18 cellular contexts compared by ENCODE assay signal in genomic region chrX:7889680-7890079, GRCh38. TPM values are rescaled to one million over a fixed set of nuclear protein-coding genes. Genes with fewer than 3 reads are reported as not detected.
A peak's percentile ranks its signal among the peaks of the same experiment; 100 is the strongest.
DNase-seq lines count a peak whose midpoint lies in the region; ATAC-seq and TF ChIP-seq lines count a peak whose summit lies in the region.
"Had no signal": no experiment of that assay in that cellular context is flagged by ENCODE, and none has a peak within 500 bp of the region (broad histone marks: within the 10 kb centered on the region; RNA-seq: fewer than 3 reads in every experiment).

No MANE protein-coding gene starts in this region.

- in situ Hi-C loops in astrocyte of the spinal cord (cut with HindIII; ENCODE audit: low sequenced_read_pairs) = no loop called here

- ATAC-seq in GM21576 (IDR thresholded peaks at IDR 0.05; ENCODE audit: unreplicated experiment) = no peak
- ATAC-seq: HCT116; natural killer cell treated with Interleukin-12 subunit alpha and Interleukin-12 subunit beta and Interleukin-15 and Interleukin-18, amount 100 ng/mL, for 72 hours had no signal

- no peak overlapping the region for H3K4me3 ChIP-seq in astrocyte of the spinal cord (ENCODE audit: low read depth, low read length)
- H3K4me3 ChIP-seq: uterus had no signal

- DNase-seq in AG20443 (ENCODE audit: low spot score) = peak; percentile 6
- DNase-seq in M059J (ENCODE audit: low read depth) = peak; percentile 63
- DNase-seq in astrocyte of the spinal cord (ENCODE audit: low read depth, low spot score) = peak; percentile 22
- peak; percentile 46 for DNase-seq in iris pigment epithelial cell (ENCODE audit: low read depth)
- no peak for DNase-seq in ecto neural progenitor cell (ENCODE audit: low spot score)
- DNase-seq in GF-D8 (lab: John Stamatoyannopoulos, UW) = no peak
- no peak for DNase-seq in globus pallidus (ENCODE audit: low spot score)
- DNase-seq: activated CD4-positive, alpha-beta T cell treated with anti-CD3 and anti-CD28 coated beads, Interleukin-2, amount 50 U/mL, for 48 hours; AML-193; islet precursor cell; mesendoderm; NCI-H1105; NCI-H82; stimulated activated CD4-positive, alpha-beta T cell treated with anti-CD3 and anti-CD28 coated beads, Interleukin-15, amount 100 ng/mL, for 24 hours; uterus had no signal

- TF ChIP-seq CTCF in astrocyte of the spinal cord (IDR thresholded peaks at IDR 0.05; ENCODE audit: low read depth, low read length) = no peak

RNA-seq across cellular contexts. Expression of gene PNPLA4, which starts 37.5 kb away (rescaled TPM):
- 10.3 and 15.1 TPM in 2 replicates for total RNA-seq in M059J (2014; rRNA removed; shearing (Covaris generic))

RNA-seq across cellular contexts. Expression of gene VCX, which starts 46.7 kb away (rescaled TPM):
- total RNA-seq in M059J (2014; rRNA removed; shearing (Covaris generic)) = not detected in 2 replicates
- total RNA-seq: natural killer cell treated with Interleukin-12 subunit alpha and Interleukin-12 subunit beta and Interleukin-15 and Interleukin-18, amount 100 ng/mL, for 72 hours had no signal

Comparison
In these comparisons a context has a peak if more than half of its experiments do, and no peak if none do; other contexts are left out.
1. DNase-seq: peak in AG20443 (single experiment), M059J (single experiment), astrocyte of the spinal cord (single experiment) and iris pigment epithelial cell (single experiment); none in ecto neural progenitor cell (single experiment), GF-D8 (single experiment) and globus pallidus (single experiment).